20 cellular contexts compared by ENCODE assay signal in genomic region chr18:57533901-57534300, GRCh38. TPM values are rescaled to one million over a fixed set of nuclear protein-coding genes. Genes with fewer than 3 reads are reported as not detected.
DNase-seq lines count a peak whose midpoint lies in the region; ATAC-seq, FAIRE-seq and TF ChIP-seq lines count a peak whose summit lies in the region.
"Had no signal": no experiment of that assay in that cellular context is flagged by ENCODE, and none has a peak within 500 bp of the region (broad histone marks: within the 10 kb centered on the region; RNA-seq: fewer than 3 reads in every experiment).

No MANE protein-coding gene starts in this region.

- H4K8ac ChIP-seq in neuronal stem cell (ENCODE audit: low read depth, low read length): no peak overlapping the region

- H3K27me3 ChIP-seq in GM12878 (replicated peaks in 1 of 2; ENCODE audit: control insufficient read depth in 2 of 2, insufficient read depth in 2 of 2, low read length in 1 of 2) (no peaks in the 10 kb centered on the region; a peak in 1 of 4 replicates), neuronal stem cell (ENCODE audit: control insufficient read depth in 3 of 3, insufficient read depth in 3 of 3, low read depth in 1 of 3, low read length in 3 of 3) (peaks cover 0 to 60% (median 0%) of the 10 kb centered on the region in 3 experiments), WERI-Rb-1 (ENCODE audit: insufficient read depth, low read depth, severe bottlenecking) (no peaks in the 10 kb centered on the region)

- H3K27ac ChIP-seq in GM12878 (ENCODE audit: control insufficient read depth, insufficient read depth) (no peak overlapping the region), neuronal stem cell (replicated peaks; ENCODE audit: low read length) (peak overlapping the region; percentile 49), WERI-Rb-1 (no peak overlapping the region)
- H3K27ac ChIP-seq: GM23248, KMS-11, PC-9 had no signal

- peaks cover 44% of the 10 kb centered on the region for H3K4me1 Mint-ChIP-seq in glutamatergic neuron (ENCODE audit: low read depth, unreplicated experiment)

- H3K23ac ChIP-seq in neuronal stem cell (ENCODE audit: low read depth, low read length, poor library complexity): no peak overlapping the region

- H2AFZ ChIP-seq in GM12878 (ENCODE audit: control insufficient read depth, low read depth, low read length): no peak overlapping the region
- peak overlapping the region; percentile 71 for H2AFZ ChIP-seq in neuronal stem cell (ENCODE audit: low read length)
- H2AFZ ChIP-seq: GM23248, PC-9 had no signal

- H3K4me1 ChIP-seq in GM12878 (ENCODE audit: control insufficient read depth, insufficient read depth, low read length) (no peaks in the 10 kb centered on the region), neuronal stem cell (ENCODE audit: control insufficient read depth in 2 of 2, insufficient read depth in 1 of 2, low read depth in 1 of 2, low read length in 2 of 2) (peaks cover 16 to 24% of the 10 kb centered on the region in 2 donors)

- H3K36me3 ChIP-seq in GM12878 (ENCODE audit: control insufficient read depth in 2 of 2, insufficient read depth in 2 of 2, low read length in 1 of 2): no peaks in the 10 kb centered on the region
- H3K36me3 ChIP-seq in neuronal stem cell (replicated peaks in 1 of 2; ENCODE audit: control insufficient read depth in 2 of 2, insufficient read depth in 2 of 2, low read length in 2 of 2): no peaks in the 10 kb centered on the region
- no peaks in the 10 kb centered on the region for H3K36me3 ChIP-seq in WERI-Rb-1

- TF ChIP-seq RAD21 in GM12878 (IDR thresholded peaks at IDR 0.05; ENCODE audit: insufficient read depth, low read depth, low read length): no peak

- ATAC-seq in GM12878 (no peak), GM18909 (IDR thresholded peaks at IDR 0.05; ENCODE audit: poor library complexity, unreplicated experiment) (no peak)

- no peaks in the 10 kb centered on the region for H3K36me3 Mint-ChIP-seq in glutamatergic neuron (ENCODE audit: unreplicated experiment)

- H2BK120ac ChIP-seq in neuronal stem cell (ENCODE audit: low read depth, low read length): no peak overlapping the region

- in situ Hi-C loops in GM12878 (cut with MboI): no loop called here

- peak overlapping the region; percentile 22 for H3K4me3 Mint-ChIP-seq in glutamatergic neuron (ENCODE audit: unreplicated experiment)
- H3K4me3 Mint-ChIP-seq: CD4-positive, alpha-beta T cell had no signal

- no peak overlapping the region for H3K14ac ChIP-seq in neuronal stem cell (ENCODE audit: low read length)

- H3K4me2 ChIP-seq in GM12878 (ENCODE audit: control insufficient read depth, insufficient read depth) (no peak overlapping the region), neuronal stem cell (ENCODE audit: insufficient read depth, low read length, poor library complexity, severe bottlenecking) (no peak overlapping the region)
- H3K4me2 ChIP-seq: KMS-11, PC-9 had no signal

- DNase-seq in D721Med (ENCODE audit: insufficient read length, low spot score) (no peak), GM12878 (ENCODE audit: low read depth, low spot score) (no peak), glutamatergic neuron (no peak), neuronal stem cell (ENCODE audit: low spot score) (peak; percentile 24), hypothalamus (lab: John Stamatoyannopoulos, UW) (no peak), WERI-Rb-1 (no peak), COLO829 (ENCODE audit: low spot score) (no peak)
- DNase-seq: ACHN; AML-193; CD4-positive, alpha-beta T cell; DND-41; GM23248; NCI-H1048; NCI-H1436 treated with DMSO at 0.1 percent for 48 hours; NCI-H2029 treated with DMSO at 0.1 percent for 48 hours; NCI-H510A; PC-9 had no signal

- peak overlapping the region; percentile 71 for H3K27ac Mint-ChIP-seq in glutamatergic neuron (ENCODE audit: unreplicated experiment)
- H3K27ac Mint-ChIP-seq: CD4-positive, alpha-beta T cell had no signal

- FAIRE-seq in D721Med (lab: Jason Lieb, UNC) (peak; percentile 72), GM12878 (lab: Jason Lieb, UNC) (no peak)
- FAIRE-seq: G401.6 had no signal

- TF ChIP-seq CTCF in D721Med (IDR thresholded peaks at IDR 0.05; ENCODE audit: insufficient read depth, missing control alignments): no peak
- no peak for TF ChIP-seq CTCF in GM12878 (IDR thresholded peaks at IDR 0.05 in 2 of 3, conservative IDR thresholded peaks at IDR 0.05 in 1 of 3; ENCODE audit: control insufficient read depth in 2 of 3, extremely low read depth in 1 of 3, insufficient read depth in 1 of 3, low read depth in 3 of 3, low read length in 3 of 3)
- no peak for TF ChIP-seq CTCF in glutamatergic neuron (IDR thresholded peaks at IDR 0.05; ENCODE audit: partially characterized antibody, unreplicated experiment)
- TF ChIP-seq CTCF in WERI-Rb-1 (IDR thresholded peaks at IDR 0.05; ENCODE audit: low read depth, low read length): no peak

- POLR2A ChIA-PET in GM12878 (lab: Charles Lee): no interaction called here

- WGBS in GM12878 (ENCODE audit: insufficient coverage, insufficient replicate concordance, low lambda C conversion rate, missing lambda C conversion rate): 18% methylated on average over 2 of the region's 2 CpGs
- no CpG with 5 or more reads among the region's 2 CpGs for WGBS in neuronal stem cell (ENCODE audit: extremely low coverage in 2 of 2, insufficient read length in 2 of 2, insufficient replicate concordance in 1 of 2), 2 donors

- H3K4me3 ChIP-seq in GM12878 (no peak overlapping the region), neuronal stem cell (ENCODE audit: low read length in 2 of 2) (no peak overlapping the region), WERI-Rb-1 (ENCODE audit: low read depth, low read length) (no peak overlapping the region)
- H3K4me3 ChIP-seq: GM23248, PC-9 had no signal

- no peaks in the 10 kb centered on the region for H4K20me1 ChIP-seq in GM12878 (ENCODE audit: control insufficient read depth, insufficient read depth)

- no TSS peak for BruUV-seq in GM12878 (replicated peaks; lab: Mats Ljungman, UMichigan)

- no peak overlapping the region for H3K4ac ChIP-seq in neuronal stem cell (ENCODE audit: low read length)

- peaks cover 12% of the 10 kb centered on the region for H3K27me3 Mint-ChIP-seq in glutamatergic neuron (ENCODE audit: unreplicated experiment)

- RAD21 ChIA-PET in GM12878 (lab: Charles Lee; ENCODE audit: unreplicated experiment): no interaction called here

- H3K9me3 ChIP-seq in GM12878 (replicated peaks; ENCODE audit: control insufficient read depth, insufficient read depth, low read length) (no peaks in the 10 kb centered on the region; the same call in 2 of the 3 replicates), neuronal stem cell (replicated peaks in 1 of 2; ENCODE audit: control insufficient read depth in 2 of 2, insufficient read depth in 1 of 2, low read depth in 1 of 2, low read length in 2 of 2) (no peaks in the 10 kb centered on the region), WERI-Rb-1 (ENCODE audit: severe bottlenecking) (no peaks in the 10 kb centered on the region)

- H3K9me3 Mint-ChIP-seq in glutamatergic neuron (ENCODE audit: unreplicated experiment): peaks cover 4% of the 10 kb centered on the region
- H3K9me3 Mint-ChIP-seq: CD4-positive, alpha-beta T cell had no signal

- no peak overlapping the region for H2BK12ac ChIP-seq in neuronal stem cell (ENCODE audit: low read length)

- CTCF ChIA-PET in GM12878 (lab: Yijun Ruan, JAX): no interaction called here

- H3K9ac ChIP-seq in GM12878 (ENCODE audit: control insufficient read depth, insufficient read depth, low read length) (no peak overlapping the region), neuronal stem cell (ENCODE audit: low read depth, low read length, poor library complexity) (no peak overlapping the region)
- H3K9ac ChIP-seq: GM23248, KMS-11 had no signal

- H3K79me1 ChIP-seq in neuronal stem cell (ENCODE audit: low read depth, low read length): no peaks in the 10 kb centered on the region

- TF ChIP-seq POLR2A in GM12878 (IDR thresholded peaks at IDR 0.05; ENCODE audit: low read depth, low read length): no peak

- no peak for TF ChIP-seq EP300 in GM12878 (IDR thresholded peaks at IDR 0.05; ENCODE audit: borderline replicate concordance in 1 of 2, control insufficient read depth in 1 of 2, low read depth in 2 of 2, low read length in 2 of 2)

- H2BK15ac ChIP-seq in neuronal stem cell (ENCODE audit: low read length): no peak overlapping the region

- H3K18ac ChIP-seq in neuronal stem cell (ENCODE audit: low read length): no peak overlapping the region

- H2BK5ac ChIP-seq in neuronal stem cell (ENCODE audit: low read length): no peak overlapping the region

- intact Hi-C loops in GM12878 (cut with micrococcal nuclease; ENCODE audit: unreplicated experiment): no loop called here

- no peak overlapping the region for H2AK5ac ChIP-seq in neuronal stem cell (ENCODE audit: low read depth, low read length)

- H4K91ac ChIP-seq in neuronal stem cell (ENCODE audit: low read depth, low read length, poor library complexity): no peak overlapping the region

- SMC1A ChIA-PET in GM12878 (lab: Charles Lee; ENCODE audit: uncharacterized antibody, unreplicated experiment): no interaction called here

- no peaks in the 10 kb centered on the region for H3K79me2 ChIP-seq in GM12878 (ENCODE audit: control insufficient read depth, insufficient read depth, low read length)

RNA-seq across cellular contexts. Expression of gene FECH, which starts 52.6 kb away (rescaled TPM):
- 4.3 TPM in 2 replicates for total RNA-seq in GM12878 (2013; cell fraction: nucleolus; rRNA removed)
- total RNA-seq in GM12878 (2014; rRNA removed): 40.8 and 41.2 TPM in 2 replicates
- 18.1 and 19.5 TPM in 2 replicates for total RNA-seq in GM12878 (2014; rRNA removed; fragmentation: Illumina TruSeq; extraction: Trizol)
- total RNA-seq in GM12878 (2021): 30.6 and 31.1 TPM in 2 replicates
- polyA plus RNA-seq in GM12878 (2011; ENCODE audit: low read depth): 6.2 TPM
- 17.8 and 23.5 TPM in 2 replicates for polyA plus RNA-seq in GM12878 (2011; rRNA removed)
- 19.5 and 23.2 TPM in 2 replicates for polyA plus RNA-seq in GM12878 (2011; cell fraction: cytosol; rRNA removed)
- polyA plus RNA-seq in GM12878 (2011; cell fraction: nucleus; rRNA removed): 12.9 and 15.3 TPM in 2 replicates
- 11.6 and 16.4 TPM in 2 replicates for polyA plus RNA-seq in GM12878 (2012)
- polyA plus RNA-seq in GM12878 (2014; fragmentation: Illumina TruSeq; extraction: Trizol): 24.1 and 29.0 TPM in 2 replicates
- polyA plus RNA-seq in GM12878 (2014; fragmentation: Nextera tagmentation; extraction: Ambion mirVana): 10 to 100 TPM in 1 of 2 experiments, 1 to 10 TPM in 1; 9.9 to 12.5 TPM
- 50.0 and 51.9 TPM in 2 replicates for polyA plus RNA-seq in GM12878 (2014; rRNA removed)
- 10 to 100 TPM; 31.9 to 37.4 TPM for polyA plus RNA-seq in GM12878 (2016; fragmentation: Nextera tagmentation; extraction: Ambion mirVana)
- polyA minus RNA-seq in GM12878 (2011; rRNA and poly(A)+ RNA removed): 16.4 and 21.4 TPM in 2 replicates
- polyA minus RNA-seq in GM12878 (2011; cell fraction: cytosol; rRNA and poly(A)+ RNA removed): 11.1 and 15.7 TPM in 2 replicates
- 6.0 and 8.9 TPM in 2 replicates for polyA minus RNA-seq in GM12878 (2011; cell fraction: nucleus; rRNA and poly(A)+ RNA removed)
- 16.5 TPM for total RNA-seq in glutamatergic neuron (ENCODE audit: unreplicated experiment)
- 20.1 TPM for polyA plus RNA-seq in neuronal stem cell (2013, experiment 1 of 2)
- polyA plus RNA-seq in neuronal stem cell (2013, experiment 2 of 2): 21.6 TPM
